ENCODE assay signal across 8 cellular contexts in genomic region chr16:87491522-87492240, GRCh38. TPM values are rescaled to one million over a fixed set of nuclear protein-coding genes. Genes with fewer than 3 reads are reported as not detected.
DNase-seq lines count a peak whose midpoint lies in the region; ATAC-seq and TF ChIP-seq lines count a peak whose summit lies in the region.
"Not testable (repeated sequence)": the region's sequence is repeated elsewhere in the genome, so short reads cannot be mapped to it uniquely, and the experiment has no call there.

No MANE protein-coding gene starts in this region.

- not testable (repeated sequence) for TF ChIP-seq CTCF in HFF-Myc (IDR thresholded peaks at IDR 0.05; ENCODE audit: low read depth, low read length, missing control alignments); RWPE1 (conservative IDR thresholded peaks at IDR 0.05; ENCODE audit: low read depth); coronary artery (IDR thresholded peaks at IDR 0.05); natural killer cell (IDR thresholded peaks at IDR 0.05)
- peak in 1 of 2 donors; percentile 24 for TF ChIP-seq CTCF in right atrium auricular region (IDR thresholded peaks at IDR 0.05)

- H3K27ac ChIP-seq in RWPE1 (peak overlapping the region; percentile 88), coronary artery (peak overlapping the region in 1 of 2 donors; percentile 92), right atrium auricular region (peak overlapping the region; percentile 21 to 71)

- ATAC-seq in activated T-cell treated with anti-CD3 and anti-CD28 coated beads, Interleukin-2, amount 50 U/mL, for 72 hours (replicated peaks in 1 of 2); natural killer cell: not testable (repeated sequence)

- not testable (repeated sequence) for H3K27me3 ChIP-seq in right atrium auricular region

- H3K4me1 Mint-ChIP-seq in activated T-cell treated with anti-CD3 and anti-CD28 coated beads, Interleukin-2, amount 50 U/mL, for 72 hours (ENCODE audit: low read depth), result peaks cover 84% of the 10 kb centered on the region
- H3K4me1 Mint-ChIP-seq in natural killer cell, result peaks cover 49 to 76% of the 10 kb centered on the region in 2 donors

- H3K4me3 Mint-ChIP-seq in activated T-cell treated with anti-CD3 and anti-CD28 coated beads, Interleukin-2, amount 50 U/mL, for 72 hours, result peak overlapping the region; percentile 94 to 96
- H3K4me3 Mint-ChIP-seq in natural killer cell, result peak overlapping the region; percentile 78

- POLR2A ChIA-PET in RWPE1 (lab: Yijun Ruan, JAX; ENCODE audit: low non-redundant PET), result not testable (repeated sequence)

- not testable (repeated sequence) for H3K36me3 Mint-ChIP-seq in activated T-cell treated with anti-CD3 and anti-CD28 coated beads, Interleukin-2, amount 50 U/mL, for 72 hours (ENCODE audit: insufficient read depth in 2 of 2); natural killer cell

- H3K27ac Mint-ChIP-seq in activated T-cell treated with anti-CD3 and anti-CD28 coated beads, Interleukin-2, amount 50 U/mL, for 72 hours, result peak overlapping the region; percentile 19
- H3K27ac Mint-ChIP-seq in natural killer cell, result peak overlapping the region in 1 of 2 donors; percentile 82

- not testable (repeated sequence) for H3K9me3 ChIP-seq in right atrium auricular region

- not testable (repeated sequence) for H3K27me3 Mint-ChIP-seq in activated T-cell treated with anti-CD3 and anti-CD28 coated beads, Interleukin-2, amount 50 U/mL, for 72 hours (ENCODE audit: low read depth); natural killer cell (ENCODE audit: low read depth in 2 of 2)

- not testable (repeated sequence) for H3K9me3 Mint-ChIP-seq in activated T-cell treated with anti-CD3 and anti-CD28 coated beads, Interleukin-2, amount 50 U/mL, for 72 hours; natural killer cell

- peak overlapping the region; percentile 49 for H3K4me3 ChIP-seq in HFF-Myc (replicated peaks; ENCODE audit: low read depth, low read length)
- H3K4me3 ChIP-seq in coronary artery, result peak overlapping the region; percentile 79
- peak overlapping the region; percentile 50 to 59 for H3K4me3 ChIP-seq in right atrium auricular region

- CTCF ChIA-PET in RWPE1 (lab: Yijun Ruan, JAX), result interaction anchor here (1.2 to 1.4 kb wide), 2 partner anchors 30 to 144 kb away, joined by 3 to 9 read pairs; no protein-coding TSS in a partner anchor

- DNase-seq in Ammon's horn (ENCODE audit: low spot score), result peak; percentile 44
- not testable (repeated sequence) for DNase-seq in HFF-Myc (ENCODE audit: extremely low read depth, low read depth); RWPE1 (ENCODE audit: low spot score); coronary artery (ENCODE audit: low spot score); right atrium auricular region (ENCODE audit: low spot score); natural killer cell
- peak; percentile 36 to 38 for DNase-seq in activated T-cell treated with anti-CD3 and anti-CD28 coated beads, Interleukin-2, amount 50 U/mL, for 72 hours
- DNase-seq in stimulated activated CD8-positive, alpha-beta memory T cell treated with anti-CD3 and anti-CD28 coated beads, Interleukin-4, amount 100 ng/mL, for 48 hours, result peak; percentile 45

- intact Hi-C loops in natural killer cell (cut with micrococcal nuclease), result loop anchor here (10.0 kb wide), 3 partner anchors 97 to 363 kb away; partner anchors contain the start of genes KLHDC4 and MAP1LC3B

- not testable (repeated sequence) for H3K36me3 ChIP-seq in right atrium auricular region

- peaks cover 0 to 57% of the 10 kb centered on the region in 2 donors for H3K4me1 ChIP-seq in right atrium auricular region

RNA-seq across cellular contexts. Expression of gene ZCCHC14, which starts 1.1 kb away (rescaled TPM):
- total RNA-seq in activated T-cell treated with anti-CD3 and anti-CD28 coated beads, Interleukin-2, amount 50 U/mL, for 72 hours, result 10 to 100 TPM; 13.6 to 14.1 TPM
- 10 to 100 TPM; 10.6 to 18.0 TPM for total RNA-seq in right atrium auricular region
- 10 to 100 TPM; 12.2 to 20.9 (median 19.2) TPM for total RNA-seq in natural killer cell
